In genomic region chr13:20708216-20708615, GRCh38 we compare ENCODE assay signal across 17 cellular contexts. TPM values are rescaled to one million over a fixed set of nuclear protein-coding genes. Genes with fewer than 3 reads are reported as not detected.
"Had no signal": no experiment of that assay in that cellular context is flagged by ENCODE, and none has a peak within 500 bp of the region (broad histone marks: within the 10 kb centered on the region; RNA-seq: fewer than 3 reads in every experiment).

No MANE protein-coding gene starts in this region.

- H3K27ac Mint-ChIP-seq: activated naive CD4-positive, alpha-beta T cell treated with anti-CD3 and anti-CD28 coated beads for 36 hours; activated T-helper 2 cell treated with anti-CD3 and anti-CD28 coated beads, Interferon-gamma antibody, Interleukin-2, Interleukin-4, amounts not matched to agents 10 μg/mL and 5 μg/mL and 100 μg/mL, durations not matched to agents 14 hours and 24 hours and 36 hours; nephron had no signal

- H3K36me3 ChIP-seq: adrenal gland, tibial artery, uterus had no signal

- H3K9me3 ChIP-seq: adrenal gland, tibial artery, uterus had no signal

- DNase-seq: activated CD4-positive, alpha-beta T cell treated with anti-CD3 and anti-CD28 coated beads, Interleukin-2, amount 50 U/mL, for 4 hours; activated CD4-positive, CD25-positive, alpha-beta regulatory T cell treated with anti-CD3 and anti-CD28 coated beads, Interleukin-2, amount 50 U/mL, for 72 hours; activated naive CD4-positive, alpha-beta T cell treated with anti-CD3 and anti-CD28 coated beads for 36 hours; activated T-cell treated with anti-CD3 and anti-CD28 coated beads for 4 hours; central memory CD4-positive, alpha-beta T cell; cortex of kidney; effector CD8-positive, alpha-beta T cell; glutamatergic neuron; kidney glomerular epithelial cell; stimulated activated CD4-positive, alpha-beta T cell treated with anti-CD3 and anti-CD28 coated beads, Interleukin-1b, Interleukin-23, amount 100 ng/mL, for 48 hours had no signal

- H3K27me3 ChIP-seq: adrenal gland, tibial artery, uterus had no signal

- H3K9me3 Mint-ChIP-seq: activated naive CD4-positive, alpha-beta T cell treated with anti-CD3 and anti-CD28 coated beads for 36 hours; activated T-helper 2 cell treated with anti-CD3 and anti-CD28 coated beads, Interferon-gamma antibody, Interleukin-2, Interleukin-4, amounts not matched to agents 10 μg/mL and 5 μg/mL and 100 μg/mL, durations not matched to agents 14 hours and 24 hours and 36 hours; nephron had no signal

- H3K4me1 ChIP-seq: uterus had no signal

- H3K4me3 ChIP-seq: adrenal gland, tibial artery, uterus had no signal

- H3K4me3 Mint-ChIP-seq: activated naive CD4-positive, alpha-beta T cell treated with anti-CD3 and anti-CD28 coated beads for 36 hours; nephron had no signal

- H3K27ac ChIP-seq: epithelial cell of prostate, uterus had no signal

RNA-seq across cellular contexts. Expression of gene IL17D, which starts 4.7 kb away (rescaled TPM):
- total RNA-seq: T-helper 1 cell treated with Interleukin-12 subunit alpha and Interleukin-12 subunit beta and Interleukin-4 antibody, amounts not matched to agents 30 ng/mL and 1 ng/mL, for 36 hours had no signal
